ENCODE assay signal across 8 cellular contexts in genomic region chr1:228004331-228004871, GRCh38. TPM values are rescaled to one million over a fixed set of nuclear protein-coding genes. Genes with fewer than 3 reads are reported as not detected.
A peak's percentile ranks its signal among the peaks of the same experiment; 100 is the strongest.
DNase-seq lines count a peak whose midpoint lies in the region; ATAC-seq and TF ChIP-seq lines count a peak whose summit lies in the region.

No MANE protein-coding gene starts in this region.

- CTCF ChIA-PET in RWPE1 (lab: Yijun Ruan, JAX), result interaction anchor here (0.6 to 2.8 kb wide), 11 partner anchors 11 to 206 kb away, joined by 3 to 15 read pairs (median 3); no protein-coding TSS in a partner anchor

- POLR2A ChIA-PET in RWPE1 (lab: Yijun Ruan, JAX; ENCODE audit: low non-redundant PET), result no interaction called here

- intact Hi-C loops in cardiac septum (cut with DNase I), result loop anchor here (5.0 to 10.0 kb wide), 2 partner anchors 68 to 120 kb away; no protein-coding TSS in a partner anchor

- no peak overlapping the region for H3K27ac ChIP-seq in RWPE1

- peak; percentile 65 for TF ChIP-seq CTCF in RWPE1 (conservative IDR thresholded peaks at IDR 0.05; ENCODE audit: low read depth)

- ATAC-seq in GM21360 (IDR thresholded peaks at IDR 0.05; ENCODE audit: unreplicated experiment), result peak; percentile 48
- peak; percentile 33 for ATAC-seq in stimulated activated naive CD8-positive, alpha-beta T cell treated with anti-CD3 and anti-CD28 coated beads, Interleukin-15, Interleukin-2, amounts not matched to agents 100 U/mL and 50 U/mL, for 24 hours
- no peak for ATAC-seq in GM21381 (IDR thresholded peaks at IDR 0.05; ENCODE audit: unreplicated experiment)

- DNase-seq in COR-L47 (lab: John Stamatoyannopoulos, UW) (peak; percentile 10), RWPE1 (ENCODE audit: low spot score) (no peak), cardiac septum (ENCODE audit: low spot score) (peak; percentile 65), T-helper 1 cell (no peak), NCI-H1048 (lab: John Stamatoyannopoulos, UW) (no peak)
- no peak for DNase-seq in stimulated activated naive CD8-positive, alpha-beta T cell treated with anti-CD3 and anti-CD28 coated beads, Interleukin-15, Interleukin-2, amounts not matched to agents 100 U/mL and 50 U/mL, for 24 hours

RNA-seq across cellular contexts. Expression of gene WNT3A, which starts 2.4 kb away (rescaled TPM):
- total RNA-seq in cardiac septum, result not detected

RNA-seq across cellular contexts. Expression of gene WNT9A, which starts 56.7 kb away (rescaled TPM):
- total RNA-seq in cardiac septum, result 6.5 TPM

Comparison
In these comparisons a context has a peak if more than half of its experiments do, and no peak if none do; other contexts are left out.
1. DNase-seq: peak in COR-L47 (single experiment) and cardiac septum (single experiment); none in RWPE1 (single experiment), stimulated activated naive CD8-positive, alpha-beta T cell treated with anti-CD3 and anti-CD28 coated beads, Interleukin-15, Interleukin-2, amounts not matched to agents 100 U/mL and 50 U/mL, for 24 hours (single experiment), T-helper 1 cell (0 of 5) and NCI-H1048 (single experiment).